8 cellular contexts compared by ENCODE assay signal in the genomic region with DNA sequence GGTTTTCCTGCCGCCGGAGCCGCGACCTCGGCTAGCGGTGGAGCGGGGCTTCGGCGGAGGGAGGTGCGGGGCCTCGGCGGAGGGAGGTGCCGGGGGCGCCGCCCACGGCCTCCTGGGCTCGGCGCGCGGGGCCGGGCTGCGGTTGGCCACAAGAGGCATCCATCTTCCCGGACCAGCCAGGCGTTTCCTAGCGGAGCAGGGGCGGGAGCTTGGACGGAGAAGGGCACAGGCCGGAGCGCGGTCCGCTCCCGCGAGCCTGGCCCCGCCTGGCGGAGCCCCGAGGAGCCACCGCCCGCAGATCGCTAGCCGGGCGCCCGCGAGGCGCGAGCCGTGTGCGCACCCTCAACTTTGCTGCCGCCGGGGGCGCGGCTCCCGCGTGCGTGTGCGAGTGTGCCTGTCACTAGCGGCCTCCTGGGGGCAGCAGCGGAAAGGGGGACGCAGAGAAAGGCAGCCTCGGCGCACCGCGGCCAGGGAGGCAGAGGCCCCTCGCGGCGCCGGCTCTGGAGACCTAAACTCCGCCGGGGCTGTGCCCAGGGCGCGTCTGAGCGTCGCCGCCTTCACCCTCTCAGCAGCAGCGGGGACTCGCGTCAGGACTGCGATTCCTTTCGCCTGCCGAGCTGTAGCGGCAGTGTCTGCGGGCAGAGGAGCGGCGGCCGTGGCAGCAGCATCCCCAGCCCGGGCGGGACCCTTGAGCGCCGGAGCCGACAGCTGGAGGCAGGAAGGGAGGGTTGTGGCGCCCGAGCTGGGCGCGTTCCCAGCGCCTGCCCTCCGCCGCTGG. TPM values are rescaled to one million over a fixed set of nuclear protein-coding genes. Genes with fewer than 3 reads are reported as not detected.
DNase-seq lines count a peak whose midpoint lies in the region; ATAC-seq, FAIRE-seq and TF ChIP-seq lines count a peak whose summit lies in the region.

No MANE protein-coding gene starts in this region.

- no peaks in the 10 kb centered on the region for H3K27me3 ChIP-seq in keratinocyte (ENCODE audit: control insufficient read depth, extremely low read depth, insufficient read depth, low read length)

- H3K4me3 Mint-ChIP-seq in central memory CD8-positive, alpha-beta T cell = peak overlapping the region; percentile 87

- H3K9me3 ChIP-seq in keratinocyte (ENCODE audit: control insufficient read depth, low read depth, low read length) = no peaks in the 10 kb centered on the region

- peaks cover 2% of the 10 kb centered on the region for H3K9me1 ChIP-seq in keratinocyte (ENCODE audit: control insufficient read depth, extremely low read depth, insufficient read depth, low read length)

- DNase-seq in ACHN = peak; percentile 98
- peak; percentile 79 for DNase-seq in NCI-H2196 treated with DMSO at 0.1 percent for 48 hours (lab: John Stamatoyannopoulos, UW; ENCODE audit: unreplicated experiment)
- peak; percentile 43 for DNase-seq in activated CD4-positive, CD25-positive, alpha-beta regulatory T cell treated with anti-CD3 and anti-CD28 coated beads, Interleukin-2, amount 50 U/mL, for 16 hours (ENCODE audit: low read depth, low spot score)
- DNase-seq in central memory CD8-positive, alpha-beta T cell (ENCODE audit: low spot score in 2 of 2) = peak; percentile 63 to 66
- DNase-seq in keratinocyte (ENCODE audit: low read depth, low spot score) = no peak
- peak; percentile 73 for DNase-seq in stimulated activated CD4-positive, alpha-beta T cell treated with anti-CD3 and anti-CD28 coated beads, Interleukin-12 subunit alpha, Interleukin-12 subunit beta, amount 100 ng/mL, for 4 hours

- H3K27me3 Mint-ChIP-seq in central memory CD8-positive, alpha-beta T cell = peaks cover 26% of the 10 kb centered on the region

- H3K4me3 ChIP-seq in keratinocyte (ENCODE audit: control insufficient read depth in 2 of 3, extremely low read depth in 1 of 3, insufficient read depth in 2 of 3, low read depth in 1 of 3, low read length in 3 of 3) = peak overlapping the region; percentile 97 to 100 (median 100)

- peak; percentile 70 to 98 (median 90) for TF ChIP-seq CTCF in keratinocyte (optimal IDR thresholded peaks at IDR 0.05 in 1 of 3, IDR thresholded peaks at IDR 0.05 in 1 of 3, conservative IDR thresholded peaks at IDR 0.05 in 1 of 3; ENCODE audit: extremely low read depth in 1 of 3, insufficient read depth in 2 of 3, low read length in 3 of 3)

- H3K9ac ChIP-seq in keratinocyte (ENCODE audit: control insufficient read depth, extremely low read depth, insufficient read depth, low read length) = peak overlapping the region; percentile 93

- H3K27ac Mint-ChIP-seq in central memory CD8-positive, alpha-beta T cell (ENCODE audit: low read depth) = no peak overlapping the region

- peak overlapping the region; percentile 88 for H3K4me2 ChIP-seq in keratinocyte (ENCODE audit: control insufficient read depth, extremely low read depth, insufficient read depth, low read depth, low read length)

- H3K79me2 ChIP-seq in keratinocyte (ENCODE audit: control insufficient read depth, insufficient read depth, low read length) = peaks cover 41% of the 10 kb centered on the region

- dilution Hi-C loops in keratinocyte (cut with MboI; ENCODE audit: extremely low pct_ligation_motif_present, low sequenced_read_pairs) = loop anchor here (25.0 kb wide), 1 partner anchor 418 kb away; no protein-coding TSS in a partner anchor

- in situ Hi-C loops in ACHN (cut with HindIII; ENCODE audit: low pct_ligation_motif_present, low pct_unique_long_range_greater_than_20kb, low sequenced_read_pairs) = no loop called here

- peaks cover 0 to 10% of the 10 kb centered on the region in 2 experiments for H3K36me3 ChIP-seq in keratinocyte (ENCODE audit: control insufficient read depth in 2 of 2, extremely low read depth in 1 of 2, insufficient read depth in 2 of 2, low read length in 2 of 2)

- H3K4me1 Mint-ChIP-seq in central memory CD8-positive, alpha-beta T cell = peaks cover 6% of the 10 kb centered on the region

- H3K9me3 Mint-ChIP-seq in central memory CD8-positive, alpha-beta T cell = no peaks in the 10 kb centered on the region

- H2AFZ ChIP-seq in keratinocyte (ENCODE audit: control insufficient read depth, low read length) = peak overlapping the region; percentile 93

- H3K27ac ChIP-seq in keratinocyte (ENCODE audit: control insufficient read depth, insufficient read depth, low read length) = peak overlapping the region; percentile 85

- H4K20me1 ChIP-seq in keratinocyte (ENCODE audit: control insufficient read depth, extremely low read depth, insufficient read depth, low read length) = no peaks in the 10 kb centered on the region

- H3K4me1 ChIP-seq in keratinocyte (ENCODE audit: control insufficient read depth, extremely low read depth, insufficient read depth, low read length) = peaks cover 20% of the 10 kb centered on the region

- no peaks in the 10 kb centered on the region for H3K36me3 Mint-ChIP-seq in central memory CD8-positive, alpha-beta T cell (ENCODE audit: insufficient read depth)

- ATAC-seq in GM18868 (IDR thresholded peaks at IDR 0.05; ENCODE audit: unreplicated experiment) = peak; percentile 96
- peak; percentile 98 for ATAC-seq in HG03108 (IDR thresholded peaks at IDR 0.05; ENCODE audit: unreplicated experiment)
- peak; percentile 92 for ATAC-seq in central memory CD8-positive, alpha-beta T cell (replicated peaks; ENCODE audit: extremely low read depth, poor library complexity, severe bottlenecking)

- no peak for FAIRE-seq in keratinocyte (lab: Jason Lieb, UNC)

RNA-seq across cellular contexts. Expression of a gene that starts 0.7 kb away (rescaled TPM):
- polyA plus RNA-seq in keratinocyte = 2.3 to 5.6 TPM (median 4.5 TPM) in 3 replicates
- polyA plus RNA-seq in keratinocyte (2011; ENCODE audit: low read depth) = 35.6 TPM
- polyA plus RNA-seq in keratinocyte (2011; cell fraction: cytosol; rRNA removed) = 3.0 and 4.1 TPM in 2 replicates
- 11.3 and 12.6 TPM in 2 replicates for polyA plus RNA-seq in keratinocyte (2011; cell fraction: nucleus; rRNA removed)
- 4.0 and 5.6 TPM in 2 replicates for polyA plus RNA-seq in keratinocyte (2012; ENCODE audit: low replicate concordance)
- 10.9 to 25.9 TPM (median 19.6 TPM) in 3 replicates for polyA minus RNA-seq in keratinocyte
- polyA minus RNA-seq in keratinocyte (2011; cell fraction: cytosol; rRNA and poly(A)+ RNA removed) = 13.0 TPM
- polyA minus RNA-seq in keratinocyte (2011; cell fraction: nucleus; rRNA and poly(A)+ RNA removed) = 18.9 and 51.8 TPM in 2 replicates
